In the genomic region with DNA sequence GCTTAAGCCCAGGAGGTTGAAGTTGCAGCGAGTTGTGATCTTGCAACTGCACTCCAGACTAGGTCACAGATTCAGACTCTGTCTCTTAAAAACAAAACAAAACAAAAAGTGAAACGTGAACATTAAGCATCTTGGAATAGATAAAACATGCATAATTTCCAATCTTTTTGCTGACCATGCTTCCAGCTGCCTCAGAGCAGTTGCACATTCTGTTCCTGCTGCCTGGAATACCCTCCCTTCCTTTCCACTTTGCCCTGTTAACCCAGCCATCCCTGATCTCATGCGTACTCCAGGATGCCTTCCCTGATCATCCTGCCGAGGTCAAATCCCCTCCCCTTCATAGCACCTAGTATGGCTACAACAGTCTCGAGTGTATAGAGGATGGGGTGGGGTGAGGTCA, we compare ENCODE assay signal across 11 cellular contexts. TPM values are rescaled to one million over a fixed set of nuclear protein-coding genes. Genes with fewer than 3 reads are reported as not detected.
DNase-seq lines count a peak whose midpoint lies in the region; ATAC-seq and TF ChIP-seq lines count a peak whose summit lies in the region.
"Had no signal": no experiment of that assay in that cellular context is flagged by ENCODE, and none has a peak within 500 bp of the region (broad histone marks: within the 10 kb centered on the region; RNA-seq: fewer than 3 reads in every experiment).

No MANE protein-coding gene starts in this region.

- ATAC-seq in HG03520 (IDR thresholded peaks at IDR 0.05; ENCODE audit: unreplicated experiment), result no peak

- no peak overlapping the region for H3K4me2 ChIP-seq in mammary epithelial cell (ENCODE audit: insufficient read depth, low read depth, low read length)

- in situ Hi-C loops in mammary epithelial cell (cut with MboI; ENCODE audit: low sequenced_read_pairs in 2 of 2), result no loop called here

- H3K36me3 ChIP-seq in mammary epithelial cell (ENCODE audit: insufficient read depth, low read length), result no peaks in the 10 kb centered on the region
- H3K36me3 ChIP-seq: breast epithelium had no signal

- no peaks in the 10 kb centered on the region for H3K27me3 ChIP-seq in mammary epithelial cell (ENCODE audit: insufficient read depth, low read length)
- H3K27me3 ChIP-seq: breast epithelium had no signal

- no peak overlapping the region for H3K4me3 Mint-ChIP-seq in MCF 10A (ENCODE audit: unreplicated experiment)
- H3K4me3 Mint-ChIP-seq in type B pancreatic cell, result no peak overlapping the region

- 95% methylated on average over 5 of the region's 5 CpGs for WGBS in mammary epithelial cell (ENCODE audit: low coverage, missing lambda C conversion rate)

- H3K9me3 ChIP-seq in mammary epithelial cell (replicated peaks; ENCODE audit: insufficient read depth, low read length), result no peaks in the 10 kb centered on the region
- H3K9me3 ChIP-seq: breast epithelium, mucosa of descending colon had no signal

- DNase-seq in MCF 10A (ENCODE audit: unreplicated experiment) (no peak), mammary epithelial cell (no peak), RWPE1 (ENCODE audit: low spot score) (no peak), epithelial cell of esophagus (ENCODE audit: low read depth) (peak; percentile 29), type B pancreatic cell (ENCODE audit: extremely low spot score, unreplicated experiment) (no peak), retina (no peak), D341Med (ENCODE audit: low spot score) (no peak)
- DNase-seq: NCI-H2029 treated with DMSO at 0.1 percent for 48 hours had no signal

- POLR2A ChIA-PET in MCF 10A (lab: Yijun Ruan, JAX), result interaction anchor here (15.4 kb wide), 1 partner anchor 21 kb away, joined by 285 read pairs; a partner anchor contains a TSS
- POLR2A ChIA-PET in RWPE1 (lab: Yijun Ruan, JAX; ENCODE audit: low non-redundant PET), result no interaction called here

- no peaks in the 10 kb centered on the region for H3K9me3 Mint-ChIP-seq in MCF 10A (ENCODE audit: unreplicated experiment)
- no peaks in the 10 kb centered on the region for H3K9me3 Mint-ChIP-seq in type B pancreatic cell

- H3K27ac ChIP-seq in mammary epithelial cell (ENCODE audit: insufficient read depth, low read depth, low read length) (no peak overlapping the region), RWPE1 (peak overlapping the region; percentile 92)

- no peaks in the 10 kb centered on the region for H3K79me2 ChIP-seq in mammary epithelial cell (ENCODE audit: insufficient read depth, low read length)

- TF ChIP-seq CTCF in MCF 10A (IDR thresholded peaks at IDR 0.05; ENCODE audit: unreplicated experiment) (no peak), mammary epithelial cell (conservative IDR thresholded peaks at IDR 0.05 in 1 of 2, IDR thresholded peaks at IDR 0.05 in 1 of 2; ENCODE audit: extremely low read depth in 1 of 2, insufficient read depth in 1 of 2, low read depth in 1 of 2, low read length in 2 of 2) (no peak), RWPE1 (conservative IDR thresholded peaks at IDR 0.05; ENCODE audit: low read depth) (no peak), epithelial cell of esophagus (IDR thresholded peaks at IDR 0.05; ENCODE audit: insufficient read depth, low read depth, low read length, missing control alignments) (no peak), type B pancreatic cell (conservative IDR thresholded peaks at IDR 0.05) (no peak)

- H3K4me3 ChIP-seq in mammary epithelial cell (replicated peaks in 1 of 3; ENCODE audit: insufficient read depth in 1 of 3, low read depth in 2 of 3, low read length in 3 of 3) (no peak overlapping the region), epithelial cell of esophagus (ENCODE audit: low read length) (no peak overlapping the region)
- H3K4me3 ChIP-seq: mucosa of descending colon had no signal

- H3K27me3 Mint-ChIP-seq in MCF 10A (ENCODE audit: insufficient read depth, unreplicated experiment) (no peaks in the 10 kb centered on the region), type B pancreatic cell (peaks cover 7% of the 10 kb centered on the region)

- no peak overlapping the region for H3K9ac ChIP-seq in mammary epithelial cell (ENCODE audit: insufficient read depth, low read length)

- peaks cover 19% of the 10 kb centered on the region for H3K4me1 ChIP-seq in mammary epithelial cell (ENCODE audit: insufficient read depth, low read length)

- H3K27ac Mint-ChIP-seq in MCF 10A (ENCODE audit: low read depth, unreplicated experiment) (peak overlapping the region; percentile 7), type B pancreatic cell (peak overlapping the region; percentile 71)

- intact Hi-C loops in MCF 10A (cut with micrococcal nuclease), result no loop called here
- intact Hi-C loops in mammary epithelial cell (cut with micrococcal nuclease), result no loop called here

- no peak overlapping the region for H2AFZ ChIP-seq in mammary epithelial cell (ENCODE audit: low read depth, low read length)

- dilution Hi-C loops in mammary epithelial cell (cut with HindIII; ENCODE audit: low sequenced_read_pairs), result no loop called here

- BruUV-seq in MCF 10A (replicated peaks; lab: Mats Ljungman, UMichigan), result no TSS peak
- BruUV-seq in mammary epithelial cell (replicated peaks; lab: Mats Ljungman, UMichigan), result no TSS peak

- CTCF ChIA-PET in MCF 10A (lab: Yijun Ruan, JAX) (interaction anchor here (0.6 to 11.4 kb wide), 2 partner anchors 15 to 150 kb away, joined by 3 to 135 read pairs; no protein-coding TSS in a partner anchor), mammary epithelial cell (lab: Charles Lee; ENCODE audit: low non-redundant PET) (no interaction called here), RWPE1 (lab: Yijun Ruan, JAX) (interaction anchor here (0.6 kb wide), 2 partner anchors 37 to 94 kb away, joined by 3 read pairs; no protein-coding TSS in a partner anchor)

- H3K4me1 Mint-ChIP-seq in MCF 10A (ENCODE audit: insufficient read depth, unreplicated experiment), result peaks cover 17% of the 10 kb centered on the region
- H3K4me1 Mint-ChIP-seq in type B pancreatic cell (ENCODE audit: unreplicated experiment), result peaks cover 9% of the 10 kb centered on the region

- no peaks in the 10 kb centered on the region for H3K36me3 Mint-ChIP-seq in MCF 10A (ENCODE audit: insufficient read depth, unreplicated experiment)
- no peaks in the 10 kb centered on the region for H3K36me3 Mint-ChIP-seq in type B pancreatic cell

- H4K20me1 ChIP-seq in mammary epithelial cell (ENCODE audit: insufficient read depth, low read length), result no peaks in the 10 kb centered on the region

RNA-seq across cellular contexts. Expression of a gene that starts 0.7 kb away (rescaled TPM):
- total RNA-seq in MCF 10A (2022), result 4.2 and 6.0 TPM in 2 replicates
- total RNA-seq in mammary epithelial cell, result 1 to 10 TPM; 1.8 to 7.1 TPM
- 4.6 TPM for polyA plus RNA-seq in mammary epithelial cell
- 6.4 TPM for polyA minus RNA-seq in mammary epithelial cell
- total RNA-seq in type B pancreatic cell (ENCODE audit: low replicate concordance), result 2.8 and 3.1 TPM in 2 replicates

RNA-seq across cellular contexts. Expression of a gene that starts 19.6 kb away (rescaled TPM):
- 42.5 and 46.5 TPM in 2 replicates for total RNA-seq in MCF 10A (2022)
- total RNA-seq in mammary epithelial cell, result 10 to 100 TPM; 45.0 to 92.1 TPM
- 62.1 TPM for polyA plus RNA-seq in mammary epithelial cell
- 70.8 TPM for polyA minus RNA-seq in mammary epithelial cell
- 26.4 and 49.8 TPM in 2 replicates for total RNA-seq in type B pancreatic cell (ENCODE audit: low replicate concordance)

RNA-seq across cellular contexts. Expression of a gene that starts 21.4 kb away (rescaled TPM):
- total RNA-seq in MCF 10A (2022) (274 and 302 TPM in 2 replicates), mammary epithelial cell (100 to 1,000 TPM; 333 to 449 TPM), type B pancreatic cell (ENCODE audit: low replicate concordance) (166 and 227 TPM in 2 replicates)
- 660 TPM for polyA plus RNA-seq in mammary epithelial cell
- polyA minus RNA-seq in mammary epithelial cell, result 272 TPM

RNA-seq across cellular contexts. Expression of a gene that starts 22.0 kb away (rescaled TPM):
- total RNA-seq in MCF 10A (2022) (284 and 354 TPM in 2 replicates), mammary epithelial cell (100 to 1,000 TPM; 105 to 199 TPM), type B pancreatic cell (ENCODE audit: low replicate concordance) (160 and 198 TPM in 2 replicates)
- 350 TPM for polyA plus RNA-seq in mammary epithelial cell
- polyA minus RNA-seq in mammary epithelial cell, result 271 TPM

RNA-seq across cellular contexts. Expression of a gene that starts 34.0 kb away (rescaled TPM):
- 52.0 and 63.4 TPM in 2 replicates for total RNA-seq in MCF 10A (2022)
- total RNA-seq in mammary epithelial cell, result 10 to 100 TPM; 44.8 to 67.0 TPM
- polyA plus RNA-seq in mammary epithelial cell, result 34.7 TPM
- polyA minus RNA-seq in mammary epithelial cell, result 33.3 TPM
- 41.7 and 76.0 TPM in 2 replicates for total RNA-seq in type B pancreatic cell (ENCODE audit: low replicate concordance)
